In the genomic region with DNA sequence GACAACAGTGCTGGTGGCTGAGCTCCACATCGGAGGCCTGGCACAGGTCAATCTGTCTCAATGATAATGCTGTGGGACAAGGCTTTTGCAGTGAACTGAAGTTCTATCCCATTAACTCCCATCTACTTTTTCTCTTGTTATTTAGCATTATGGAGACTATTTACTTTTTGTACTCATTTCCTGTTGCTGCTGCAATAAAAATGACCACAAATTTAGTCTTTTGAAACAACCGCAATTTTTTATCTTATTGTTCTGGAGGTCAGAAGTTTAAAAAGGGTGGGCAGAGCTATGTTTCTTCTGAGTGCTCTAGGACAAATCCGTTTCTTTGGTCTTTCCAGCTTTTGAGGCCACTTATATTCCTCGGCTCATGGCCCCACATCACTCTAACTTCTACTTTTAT, we compare ENCODE assay signal across 21 cellular contexts.
A peak's percentile ranks its signal among the peaks of the same experiment; 100 is the strongest.
DNase-seq lines count a peak whose midpoint lies in the region; ATAC-seq and TF ChIP-seq lines count a peak whose summit lies in the region.
"Had no signal": no experiment of that assay in that cellular context is flagged by ENCODE, and none has a peak within 500 bp of the region (broad histone marks: within the 10 kb centered on the region; RNA-seq: fewer than 3 reads in every experiment).

No MANE protein-coding gene starts in this region.

- in situ Hi-C loops in HAP-1 (cut with MboI; ENCODE audit: low sequenced_read_pairs): no loop called here

- H3K9me3 ChIP-seq in HAP-1: no peaks in the 10 kb centered on the region
- H3K9me3 ChIP-seq: BLaER1, Caco-2 had no signal

- no peaks in the 10 kb centered on the region for H3K4me1 Mint-ChIP-seq in T-cell

- POLR2A ChIA-PET in T-cell (lab: Charles Lee): no interaction called here

- no peak for TF ChIP-seq CTCF in fibroblast of villous mesenchyme (IDR thresholded peaks at IDR 0.05; ENCODE audit: insufficient read depth, low read depth, low read length)

- no peak overlapping the region for H3K4me3 Mint-ChIP-seq in T-cell
- H3K4me3 Mint-ChIP-seq: CD4-positive, alpha-beta T cell had no signal

- DNase-seq in H4 (ENCODE audit: low spot score) (peak; percentile 58), MV-4-11 (lab: John Stamatoyannopoulos, UW) (peak; percentile 8), fibroblast of villous mesenchyme (ENCODE audit: low read depth) (peak; percentile 38), HAP-1 (ENCODE audit: low spot score in 2 of 2) (no peak), T-cell (no peak), iPS-NIHi11 (ENCODE audit: low spot score) (no peak)
- DNase-seq: ACHN; Caco-2; CD4-positive, alpha-beta T cell; DMS 273 treated with DMSO at 0.1 percent for 48 hours; DMS79 treated with DMSO at 0.1 percent for 48 hours; GOT3; NCI-H1694 treated with DMSO at 0.1 percent for 48 hours; NCI-H2081 treated with DMSO at 0.1 percent for 48 hours; NCI-H2171 treated with DMSO at 0.1 percent for 48 hours; NCI-H526 treated with DMSO at 0.1 percent for 48 hours; SHP77 had no signal

- no peak overlapping the region for H3K27ac Mint-ChIP-seq in T-cell
- H3K27ac Mint-ChIP-seq: CD4-positive, alpha-beta T cell had no signal

- H3K27me3 Mint-ChIP-seq in T-cell: peaks cover 0 to 3% of the 10 kb centered on the region in 2 donors
- H3K27me3 Mint-ChIP-seq: CD4-positive, alpha-beta T cell had no signal

- no peaks in the 10 kb centered on the region for H3K4me1 ChIP-seq in HAP-1

- ATAC-seq in T-cell (replicated peaks in 1 of 4) (no peak), HG03460 (IDR thresholded peaks at IDR 0.05; ENCODE audit: unreplicated experiment) (no peak)
- ATAC-seq: HepG2, K562 had no signal

- no peaks in the 10 kb centered on the region for H3K27me3 ChIP-seq in HAP-1 (ENCODE audit: low read depth)
- H3K27me3 ChIP-seq: BLaER1 had no signal

- no peaks in the 10 kb centered on the region for H3K36me3 ChIP-seq in HAP-1 (replicated peaks)
- H3K36me3 ChIP-seq: BLaER1 had no signal

- H3K36me3 Mint-ChIP-seq in T-cell: no peaks in the 10 kb centered on the region

- H3K4me3 ChIP-seq in fibroblast of villous mesenchyme (ENCODE audit: low read depth, low read length): no peak overlapping the region
- no peak overlapping the region for H3K4me3 ChIP-seq in HAP-1
- H3K4me3 ChIP-seq: BLaER1, K562 had no signal

- CTCF ChIA-PET in T-cell (lab: Charles Lee): no interaction called here

- peaks cover 0 to 7% (median 2%) of the 10 kb centered on the region in 3 donors for H3K9me3 Mint-ChIP-seq in T-cell

Comparison
In these comparisons a context has a peak if more than half of its experiments do, and no peak if none do; other contexts are left out.
1. DNase-seq: peak in H4 (single experiment), MV-4-11 (single experiment) and fibroblast of villous mesenchyme (single experiment); none in HAP-1 (0 of 2), T-cell (0 of 34) and iPS-NIHi11 (single experiment).